ENCODE assay signal across 2 cellular contexts in the genomic region with DNA sequence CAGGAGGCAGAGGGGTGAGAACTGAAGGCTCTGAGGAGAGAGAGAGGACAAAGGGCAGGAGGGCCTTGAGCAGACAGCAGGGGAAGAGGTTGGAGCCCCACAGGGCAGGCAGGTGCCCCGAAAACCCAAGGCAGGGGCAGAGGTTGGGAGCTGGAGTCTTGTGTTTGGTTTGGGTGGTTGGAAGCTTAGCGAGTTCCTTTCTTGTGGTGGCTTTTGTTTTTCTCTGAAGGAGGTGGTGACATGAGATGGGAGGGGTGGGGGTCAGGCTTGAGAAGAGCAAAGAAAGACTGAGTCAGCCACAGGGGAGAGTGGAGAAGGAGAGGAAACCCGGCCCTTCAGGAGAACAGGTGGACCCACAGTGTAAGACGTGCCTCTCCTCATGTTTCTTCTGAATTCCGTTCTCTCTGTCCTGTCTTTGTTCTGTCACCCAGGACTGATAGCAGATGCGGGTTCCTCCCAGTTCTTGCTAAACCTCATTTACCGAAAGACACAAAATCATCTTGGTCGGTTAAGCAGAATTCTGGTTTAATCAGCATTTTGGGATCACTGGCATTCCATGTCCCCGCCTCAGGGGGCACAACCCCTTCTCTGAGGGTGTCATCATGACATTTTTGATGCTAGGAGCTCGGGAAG.
TF ChIP-seq lines count a peak whose summit lies in the region.

No MANE protein-coding gene starts in this region.

TF ChIP-seq in WTC11, 78 proteins besides CTCF, POLR2A, EP300 and RAD21:
- TF ChIP-seq, protein P1, sequence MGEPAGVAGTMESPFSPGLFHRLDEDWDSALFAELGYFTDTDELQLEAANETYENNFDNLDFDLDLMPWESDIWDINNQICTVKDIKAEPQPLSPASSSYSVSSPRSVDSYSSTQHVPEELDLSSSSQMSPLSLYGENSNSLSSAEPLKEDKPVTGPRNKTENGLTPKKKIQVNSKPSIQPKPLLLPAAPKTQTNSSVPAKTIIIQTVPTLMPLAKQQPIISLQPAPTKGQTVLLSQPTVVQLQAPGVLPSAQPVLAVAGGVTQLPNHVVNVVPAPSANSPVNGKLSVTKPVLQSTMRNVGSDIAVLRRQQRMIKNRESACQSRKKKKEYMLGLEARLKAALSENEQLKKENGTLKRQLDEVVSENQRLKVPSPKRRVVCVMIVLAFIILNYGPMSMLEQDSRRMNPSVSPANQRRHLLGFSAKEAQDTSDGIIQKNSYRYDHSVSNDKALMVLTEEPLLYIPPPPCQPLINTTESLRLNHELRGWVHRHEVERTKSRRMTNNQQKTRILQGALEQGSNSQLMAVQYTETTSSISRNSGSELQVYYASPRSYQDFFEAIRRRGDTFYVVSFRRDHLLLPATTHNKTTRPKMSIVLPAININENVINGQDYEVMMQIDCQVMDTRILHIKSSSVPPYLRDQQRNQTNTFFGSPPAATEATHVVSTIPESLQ (CRISPR knock-in tag; IDR thresholded peaks at IDR 0.05), result no peak
- TF ChIP-seq ZNF423 (CRISPR knock-in tag; IDR thresholded peaks at IDR 0.05) (no peak), RORB (CRISPR knock-in tag; IDR thresholded peaks at IDR 0.05) (no peak), CBFB (CRISPR knock-in tag; IDR thresholded peaks at IDR 0.05; ENCODE audit: low read depth) (no peak), MYBL2 (CRISPR knock-in tag; IDR thresholded peaks at IDR 0.05) (no peak), ELF4 (CRISPR knock-in tag; IDR thresholded peaks at IDR 0.05; ENCODE audit: low read depth) (no peak), GTF2I (CRISPR knock-in tag; conservative IDR thresholded peaks at IDR 0.05) (no peak), NR1H2 (CRISPR knock-in tag; IDR thresholded peaks at IDR 0.05) (no peak), FOXJ3 (CRISPR knock-in tag; IDR thresholded peaks at IDR 0.05; ENCODE audit: borderline replicate concordance) (no peak), ATF1 (CRISPR knock-in tag; IDR thresholded peaks at IDR 0.05) (no peak), OVOL2 (CRISPR knock-in tag; IDR thresholded peaks at IDR 0.05; ENCODE audit: borderline replicate concordance) (no peak)
- TF ChIP-seq, protein P2, sequence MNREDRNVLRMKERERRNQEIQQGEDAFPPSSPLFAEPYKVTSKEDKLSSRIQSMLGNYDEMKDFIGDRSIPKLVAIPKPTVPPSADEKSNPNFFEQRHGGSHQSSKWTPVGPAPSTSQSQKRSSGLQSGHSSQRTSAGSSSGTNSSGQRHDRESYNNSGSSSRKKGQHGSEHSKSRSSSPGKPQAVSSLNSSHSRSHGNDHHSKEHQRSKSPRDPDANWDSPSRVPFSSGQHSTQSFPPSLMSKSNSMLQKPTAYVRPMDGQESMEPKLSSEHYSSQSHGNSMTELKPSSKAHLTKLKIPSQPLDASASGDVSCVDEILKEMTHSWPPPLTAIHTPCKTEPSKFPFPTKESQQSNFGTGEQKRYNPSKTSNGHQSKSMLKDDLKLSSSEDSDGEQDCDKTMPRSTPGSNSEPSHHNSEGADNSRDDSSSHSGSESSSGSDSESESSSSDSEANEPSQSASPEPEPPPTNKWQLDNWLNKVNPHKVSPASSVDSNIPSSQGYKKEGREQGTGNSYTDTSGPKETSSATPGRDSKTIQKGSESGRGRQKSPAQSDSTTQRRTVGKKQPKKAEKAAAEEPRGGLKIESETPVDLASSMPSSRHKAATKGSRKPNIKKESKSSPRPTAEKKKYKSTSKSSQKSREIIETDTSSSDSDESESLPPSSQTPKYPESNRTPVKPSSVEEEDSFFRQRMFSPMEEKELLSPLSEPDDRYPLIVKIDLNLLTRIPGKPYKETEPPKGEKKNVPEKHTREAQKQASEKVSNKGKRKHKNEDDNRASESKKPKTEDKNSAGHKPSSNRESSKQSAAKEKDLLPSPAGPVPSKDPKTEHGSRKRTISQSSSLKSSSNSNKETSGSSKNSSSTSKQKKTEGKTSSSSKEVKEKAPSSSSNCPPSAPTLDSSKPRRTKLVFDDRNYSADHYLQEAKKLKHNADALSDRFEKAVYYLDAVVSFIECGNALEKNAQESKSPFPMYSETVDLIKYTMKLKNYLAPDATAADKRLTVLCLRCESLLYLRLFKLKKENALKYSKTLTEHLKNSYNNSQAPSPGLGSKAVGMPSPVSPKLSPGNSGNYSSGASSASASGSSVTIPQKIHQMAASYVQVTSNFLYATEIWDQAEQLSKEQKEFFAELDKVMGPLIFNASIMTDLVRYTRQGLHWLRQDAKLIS (CRISPR knock-in tag; IDR thresholded peaks at IDR 0.05; ENCODE audit: borderline replicate concordance), result no peak
- TF ChIP-seq, protein P3, sequence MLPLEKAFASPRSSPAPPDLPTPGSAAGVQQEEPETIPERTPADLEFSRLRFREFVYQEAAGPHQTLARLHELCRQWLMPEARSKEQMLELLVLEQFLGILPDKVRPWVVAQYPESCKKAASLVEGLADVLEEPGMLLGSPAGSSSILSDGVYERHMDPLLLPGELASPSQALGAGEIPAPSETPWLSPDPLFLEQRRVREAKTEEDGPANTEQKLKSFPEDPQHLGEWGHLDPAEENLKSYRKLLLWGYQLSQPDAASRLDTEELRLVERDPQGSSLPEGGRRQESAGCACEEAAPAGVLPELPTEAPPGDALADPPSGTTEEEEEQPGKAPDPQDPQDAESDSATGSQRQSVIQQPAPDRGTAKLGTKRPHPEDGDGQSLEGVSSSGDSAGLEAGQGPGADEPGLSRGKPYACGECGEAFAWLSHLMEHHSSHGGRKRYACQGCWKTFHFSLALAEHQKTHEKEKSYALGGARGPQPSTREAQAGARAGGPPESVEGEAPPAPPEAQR (CRISPR knock-in tag; IDR thresholded peaks at IDR 0.05), result no peak
- TF ChIP-seq, protein P4, sequence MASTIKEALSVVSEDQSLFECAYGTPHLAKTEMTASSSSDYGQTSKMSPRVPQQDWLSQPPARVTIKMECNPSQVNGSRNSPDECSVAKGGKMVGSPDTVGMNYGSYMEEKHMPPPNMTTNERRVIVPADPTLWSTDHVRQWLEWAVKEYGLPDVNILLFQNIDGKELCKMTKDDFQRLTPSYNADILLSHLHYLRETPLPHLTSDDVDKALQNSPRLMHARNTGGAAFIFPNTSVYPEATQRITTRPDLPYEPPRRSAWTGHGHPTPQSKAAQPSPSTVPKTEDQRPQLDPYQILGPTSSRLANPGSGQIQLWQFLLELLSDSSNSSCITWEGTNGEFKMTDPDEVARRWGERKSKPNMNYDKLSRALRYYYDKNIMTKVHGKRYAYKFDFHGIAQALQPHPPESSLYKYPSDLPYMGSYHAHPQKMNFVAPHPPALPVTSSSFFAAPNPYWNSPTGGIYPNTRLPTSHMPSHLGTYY (CRISPR knock-in tag; IDR thresholded peaks at IDR 0.05), result no peak
- TF ChIP-seq, protein P5, sequence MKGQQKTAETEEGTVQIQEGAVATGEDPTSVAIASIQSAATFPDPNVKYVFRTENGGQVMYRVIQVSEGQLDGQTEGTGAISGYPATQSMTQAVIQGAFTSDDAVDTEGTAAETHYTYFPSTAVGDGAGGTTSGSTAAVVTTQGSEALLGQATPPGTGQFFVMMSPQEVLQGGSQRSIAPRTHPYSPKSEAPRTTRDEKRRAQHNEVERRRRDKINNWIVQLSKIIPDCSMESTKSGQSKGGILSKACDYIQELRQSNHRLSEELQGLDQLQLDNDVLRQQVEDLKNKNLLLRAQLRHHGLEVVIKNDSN (CRISPR knock-in tag; IDR thresholded peaks at IDR 0.05), result no peak

TF ChIP-seq in SK-N-SH, 30 proteins besides CTCF, POLR2A, EP300 and RAD21 (continued from another document):
- TF ChIP-seq, protein P6, sequence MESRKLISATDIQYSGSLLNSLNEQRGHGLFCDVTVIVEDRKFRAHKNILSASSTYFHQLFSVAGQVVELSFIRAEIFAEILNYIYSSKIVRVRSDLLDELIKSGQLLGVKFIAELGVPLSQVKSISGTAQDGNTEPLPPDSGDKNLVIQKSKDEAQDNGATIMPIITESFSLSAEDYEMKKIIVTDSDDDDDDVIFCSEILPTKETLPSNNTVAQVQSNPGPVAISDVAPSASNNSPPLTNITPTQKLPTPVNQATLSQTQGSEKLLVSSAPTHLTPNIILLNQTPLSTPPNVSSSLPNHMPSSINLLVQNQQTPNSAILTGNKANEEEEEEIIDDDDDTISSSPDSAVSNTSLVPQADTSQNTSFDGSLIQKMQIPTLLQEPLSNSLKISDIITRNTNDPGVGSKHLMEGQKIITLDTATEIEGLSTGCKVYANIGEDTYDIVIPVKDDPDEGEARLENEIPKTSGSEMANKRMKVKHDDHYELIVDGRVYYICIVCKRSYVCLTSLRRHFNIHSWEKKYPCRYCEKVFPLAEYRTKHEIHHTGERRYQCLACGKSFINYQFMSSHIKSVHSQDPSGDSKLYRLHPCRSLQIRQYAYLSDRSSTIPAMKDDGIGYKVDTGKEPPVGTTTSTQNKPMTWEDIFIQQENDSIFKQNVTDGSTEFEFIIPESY (IDR thresholded peaks at IDR 0.05; ENCODE audit: borderline replicate concordance, low read depth), result no peak
- no peak for TF ChIP-seq FOXM1 (IDR thresholded peaks at IDR 0.05; ENCODE audit: low read depth)
